In the genomic region with DNA sequence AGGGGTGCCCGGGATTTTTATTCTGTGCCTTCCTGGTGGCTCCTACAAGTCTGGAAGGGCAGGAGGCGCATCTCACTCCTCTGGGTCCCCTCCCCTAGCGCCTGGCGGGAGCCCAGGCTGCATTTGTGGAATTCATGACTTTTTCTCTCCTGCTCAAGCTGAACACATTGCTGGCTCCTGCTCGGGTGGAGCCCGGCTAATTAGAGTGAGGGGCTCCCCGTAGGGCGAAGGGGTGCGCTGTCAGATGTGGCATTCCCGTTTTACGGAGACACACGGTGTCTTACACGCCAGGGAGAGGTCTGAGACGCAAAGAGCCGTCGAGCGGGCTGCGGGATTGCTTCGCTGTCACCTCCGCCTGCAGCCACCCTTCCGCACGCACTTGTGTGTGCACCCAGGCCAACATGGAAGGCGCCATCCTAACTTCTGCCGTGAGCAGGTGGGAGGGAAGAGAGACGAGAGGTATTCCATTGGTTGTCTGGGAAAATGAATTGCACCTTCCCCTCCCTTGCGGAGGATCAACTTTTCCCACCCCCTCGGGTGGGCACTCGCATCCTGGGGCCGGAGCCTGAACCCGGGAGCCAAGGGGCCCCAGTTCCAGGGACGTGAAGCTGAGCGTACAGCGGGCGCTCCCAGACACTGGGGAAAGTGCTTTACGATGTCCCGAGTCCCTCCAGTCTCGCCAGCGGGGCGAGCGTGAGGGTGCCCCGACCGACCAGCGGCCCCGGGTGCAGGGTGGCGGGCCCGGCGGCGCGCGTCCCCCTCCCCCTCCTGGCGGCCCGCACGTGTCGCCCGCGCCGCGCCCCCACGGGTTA, we compare ENCODE assay signal across 10 cellular contexts. TPM values are rescaled to one million over a fixed set of nuclear protein-coding genes. Genes with fewer than 3 reads are reported as not detected.
A peak's percentile ranks its signal among the peaks of the same experiment; 100 is the strongest.
DNase-seq lines count a peak whose midpoint lies in the region; ATAC-seq lines count a peak whose summit lies in the region.
"Had no signal": no experiment of that assay in that cellular context is flagged by ENCODE, and none has a peak within 500 bp of the region (broad histone marks: within the 10 kb centered on the region; RNA-seq: fewer than 3 reads in every experiment).

No MANE protein-coding gene starts in this region.

- H3K9me3 ChIP-seq in CD4-positive, alpha-beta memory T cell (ENCODE audit: control insufficient read depth in 1 of 2, low read length in 2 of 2), result no peaks in the 10 kb centered on the region

- H3K4me1 Mint-ChIP-seq in CD4-positive, alpha-beta memory T cell, result peaks cover 26 to 67% (median 42%) of the 10 kb centered on the region in 4 donors
- H3K4me1 Mint-ChIP-seq in activated naive CD8-positive, alpha-beta T cell treated with anti-CD3 and anti-CD28 coated beads, Interleukin-2, amount 10 ng/mL, durations not matched to agents 7 days and 5 days, result peaks cover 36% of the 10 kb centered on the region
- H3K4me1 Mint-ChIP-seq in naive thymus-derived CD8-positive, alpha-beta T cell, result peaks cover 29 to 65% (median 48%) of the 10 kb centered on the region in 4 donors

- H3K4me3 Mint-ChIP-seq in CD4-positive, alpha-beta memory T cell, result peak overlapping the region; percentile 87 to 93 (median 90)
- peak overlapping the region; percentile 74 for H3K4me3 Mint-ChIP-seq in activated naive CD8-positive, alpha-beta T cell treated with anti-CD3 and anti-CD28 coated beads, Interleukin-2, amount 10 ng/mL, durations not matched to agents 7 days and 5 days
- peak overlapping the region; percentile 77 to 93 (median 86) for H3K4me3 Mint-ChIP-seq in naive thymus-derived CD8-positive, alpha-beta T cell

- H3K36me3 Mint-ChIP-seq in CD4-positive, alpha-beta memory T cell, result peaks cover 31 to 37% of the 10 kb centered on the region in 2 donors
- H3K36me3 Mint-ChIP-seq in activated naive CD8-positive, alpha-beta T cell treated with anti-CD3 and anti-CD28 coated beads, Interleukin-2, amount 10 ng/mL, durations not matched to agents 7 days and 5 days, result peaks cover 31% of the 10 kb centered on the region
- H3K36me3 Mint-ChIP-seq in naive thymus-derived CD8-positive, alpha-beta T cell, result peaks cover 24 to 25% (median 24%) of the 10 kb centered on the region in 3 donors

- POLR2A ChIA-PET in CD4-positive, alpha-beta memory T cell (lab: Charles Lee; ENCODE audit: partially characterized antibody), result interaction anchor here (1.0 to 32.3 kb wide), 6 partner anchors 20 to 94 kb away, joined by 3 to 2673 read pairs (median 625); no protein-coding TSS in a partner anchor
- POLR2A ChIA-PET in activated naive CD8-positive, alpha-beta T cell treated with anti-CD3 and anti-CD28 coated beads, Interleukin-2, amount 10 ng/mL, durations not matched to agents 7 days and 5 days (lab: Charles Lee), result interaction anchor here (2.6 to 21.3 kb wide), 3 partner anchors 14 to 76 kb away, joined by 8 to 489 read pairs (median 172); no protein-coding TSS in a partner anchor
- POLR2A ChIA-PET in naive thymus-derived CD8-positive, alpha-beta T cell (lab: Charles Lee), result interaction anchor here (1.0 to 32.9 kb wide), 11 partner anchors 10 to 94 kb away, joined by 3 to 1553 read pairs (median 26); no protein-coding TSS in a partner anchor

- peak overlapping the region; percentile 21 to 56 for H3K4me3 ChIP-seq in CD4-positive, alpha-beta memory T cell (ENCODE audit: low read length in 2 of 2)

- H3K27ac Mint-ChIP-seq in CD4-positive, alpha-beta memory T cell, result peak overlapping the region; percentile 87 to 98 (median 90)
- peak overlapping the region; percentile 85 for H3K27ac Mint-ChIP-seq in activated naive CD8-positive, alpha-beta T cell treated with anti-CD3 and anti-CD28 coated beads, Interleukin-2, amount 10 ng/mL, durations not matched to agents 7 days and 5 days
- peak overlapping the region; percentile 89 to 96 (median 93) for H3K27ac Mint-ChIP-seq in naive thymus-derived CD8-positive, alpha-beta T cell

- peak overlapping the region; percentile 54 for H3K27ac ChIP-seq in CD4-positive, alpha-beta memory T cell (ENCODE audit: low read depth, low read length)

- H3K36me3 ChIP-seq in CD4-positive, alpha-beta memory T cell (ENCODE audit: insufficient read depth, low read length), result no peaks in the 10 kb centered on the region

- intact Hi-C loops in CD4-positive, alpha-beta memory T cell (cut with micrococcal nuclease), result loop anchor here (1.0 kb wide), 1 partner anchor 10 kb away; no protein-coding TSS in a partner anchor

- peak; percentile 0 for ATAC-seq in HG02870 (IDR thresholded peaks at IDR 0.05; ENCODE audit: unreplicated experiment)
- peak; percentile 2 for ATAC-seq in activated naive CD8-positive, alpha-beta T cell treated with anti-CD3 and anti-CD28 coated beads, Interleukin-2, amount 10 ng/mL, durations not matched to agents 7 days and 5 days (ENCODE audit: low read depth)
- ATAC-seq in naive thymus-derived CD8-positive, alpha-beta T cell, result peak; percentile 3 to 11

- peaks cover 0 to 4% (median 2%) of the 10 kb centered on the region in 8 donors for H3K9me3 Mint-ChIP-seq in CD4-positive, alpha-beta memory T cell
- no peaks in the 10 kb centered on the region for H3K9me3 Mint-ChIP-seq in activated naive CD8-positive, alpha-beta T cell treated with anti-CD3 and anti-CD28 coated beads, Interleukin-2, amount 10 ng/mL, durations not matched to agents 7 days and 5 days
- no peaks in the 10 kb centered on the region for H3K9me3 Mint-ChIP-seq in naive thymus-derived CD8-positive, alpha-beta T cell

- CTCF ChIA-PET in CD4-positive, alpha-beta memory T cell (lab: Charles Lee; ENCODE audit: partially characterized antibody), result interaction anchor here (3.2 to 14.9 kb wide), 2 partner anchors 36 to 98 kb away, joined by 25 to 173 read pairs; no protein-coding TSS in a partner anchor

- H3K27me3 ChIP-seq in CD4-positive, alpha-beta memory T cell (ENCODE audit: insufficient read depth, low read length), result no peaks in the 10 kb centered on the region

- peak in 3 of 5 donors; percentile 51 to 63 (median 56) for DNase-seq in CD4-positive, alpha-beta memory T cell
- no peak for DNase-seq in activated naive CD8-positive, alpha-beta T cell treated with anti-CD3 and anti-CD28 coated beads, Interleukin-2, amount 10 ng/mL, durations not matched to agents 7 days and 5 days
- DNase-seq in naive thymus-derived CD8-positive, alpha-beta T cell, result peak in 3 of 10 donors; percentile 40 to 69 (median 52)
- DNase-seq in NCI-H2029 (lab: John Stamatoyannopoulos, UW), result no peak
- no peak for DNase-seq in epidermal melanocyte (ENCODE audit: insufficient read length, low spot score)
- no peak for DNase-seq in DMS79 treated with DMSO at 0.1 percent for 48 hours (lab: John Stamatoyannopoulos, UW)
- DNase-seq in NCI-H2029 treated with DMSO at 0.1 percent for 48 hours (lab: John Stamatoyannopoulos, UW), result no peak
- DNase-seq: NCI-H2171 treated with DMSO at 0.1 percent for 48 hours had no signal

- peaks cover 43% of the 10 kb centered on the region for H3K4me1 ChIP-seq in CD4-positive, alpha-beta memory T cell (ENCODE audit: insufficient read depth, low read length)

- H3K27me3 Mint-ChIP-seq in CD4-positive, alpha-beta memory T cell, result no peaks in the 10 kb centered on the region
- no peaks in the 10 kb centered on the region for H3K27me3 Mint-ChIP-seq in activated naive CD8-positive, alpha-beta T cell treated with anti-CD3 and anti-CD28 coated beads, Interleukin-2, amount 10 ng/mL, durations not matched to agents 7 days and 5 days
- no peaks in the 10 kb centered on the region for H3K27me3 Mint-ChIP-seq in naive thymus-derived CD8-positive, alpha-beta T cell

RNA-seq across cellular contexts. Expression of a gene that starts 1.2 kb away (rescaled TPM):
- 100 to 1,000 TPM; 474 to 479 TPM for total RNA-seq in CD4-positive, alpha-beta memory T cell
- polyA plus RNA-seq in CD4-positive, alpha-beta memory T cell, result 100 to 1,000 TPM; 116 to 288 TPM
- total RNA-seq in activated naive CD8-positive, alpha-beta T cell treated with anti-CD3 and anti-CD28 coated beads, Interleukin-2, amount 10 ng/mL, durations not matched to agents 7 days and 5 days, result 100 to 1,000 TPM; 383 to 410 TPM
- total RNA-seq in naive thymus-derived CD8-positive, alpha-beta T cell, result 100 to 1,000 TPM; 416 to 435 TPM
- polyA plus RNA-seq in naive thymus-derived CD8-positive, alpha-beta T cell, result 100 to 1,000 TPM; 145 to 257 (median 209) TPM
- total RNA-seq: renal cortical epithelial cell had no signal

Comparison
In these comparisons a context has a peak if more than half of its experiments do, and no peak if none do; other contexts are left out.
1. DNase-seq: peak in CD4-positive, alpha-beta memory T cell (3 of 5); none in activated naive CD8-positive, alpha-beta T cell treated with anti-CD3 and anti-CD28 coated beads, Interleukin-2, amount 10 ng/mL, durations not matched to agents 7 days and 5 days (single experiment), NCI-H2029 (single experiment), epidermal melanocyte (single experiment), DMS79 treated with DMSO at 0.1 percent for 48 hours (single experiment) and NCI-H2029 treated with DMSO at 0.1 percent for 48 hours (single experiment).
2. Peak in every context shown above with its lines, with median percentiles within 50 percentile points of each other: H3K27ac Mint-ChIP-seq, H3K4me3 Mint-ChIP-seq and ATAC-seq.